In the genomic region with DNA sequence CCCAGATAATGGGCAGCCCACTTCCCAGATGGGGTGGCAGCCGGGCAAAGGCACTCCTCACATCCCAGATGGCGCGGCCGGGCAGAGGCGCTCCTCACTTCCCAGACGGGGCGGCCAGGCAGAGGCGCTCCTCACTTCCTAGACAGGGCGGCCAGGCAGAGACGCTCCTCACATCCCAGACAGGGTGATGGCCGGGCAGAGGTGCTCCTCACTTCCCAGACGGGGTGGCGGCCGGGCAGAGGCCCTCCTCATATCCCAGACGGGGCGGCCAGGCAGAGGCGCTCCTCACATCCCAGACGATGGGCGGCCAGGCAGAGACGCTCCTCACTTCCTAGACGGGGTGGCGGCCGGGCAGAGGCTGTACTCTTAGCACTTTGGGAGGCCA, we compare ENCODE assay signal across 7 cellular contexts. TPM values are rescaled to one million over a fixed set of nuclear protein-coding genes. Genes with fewer than 3 reads are reported as not detected.
DNase-seq lines count a peak whose midpoint lies in the region; ATAC-seq, FAIRE-seq and TF ChIP-seq lines count a peak whose summit lies in the region.
"Not testable (repeated sequence)": the region's sequence is repeated elsewhere in the genome, so short reads cannot be mapped to it uniquely, and the experiment has no call there.

No MANE protein-coding gene starts in this region.

- peak overlapping the region in 2 of 8 donors; percentile 17 to 58 for H3K27ac Mint-ChIP-seq in CD8-positive, alpha-beta memory T cell
- H3K27ac Mint-ChIP-seq in T-helper 1 cell treated with Interleukin-12 subunit alpha and Interleukin-12 subunit beta and Interleukin-4 antibody, amounts not matched to agents 30 μg/mL and 1 μg/mL, for 36 hours: not testable (repeated sequence)
- H3K27ac Mint-ChIP-seq in activated T-cell treated with anti-CD3 and anti-CD28 coated beads, Interleukin-2, amount 50 U/mL, for 24 hours: peak overlapping the region; percentile 100
- H3K27ac Mint-ChIP-seq in MCF 10A (ENCODE audit: low read depth, unreplicated experiment) (peak overlapping the region; percentile 96), natural killer cell (peak overlapping the region; percentile 100)
- peak overlapping the region in 1 of 2 donors; percentile 89 for H3K27ac Mint-ChIP-seq in stimulated activated naive CD8-positive, alpha-beta T cell treated with anti-CD3 and anti-CD28 coated beads, Interleukin-15, amount 100 ng/mL, for 72 hours

- H3K9me3 Mint-ChIP-seq in CD8-positive, alpha-beta memory T cell; T-helper 1 cell treated with Interleukin-12 subunit alpha and Interleukin-12 subunit beta and Interleukin-4 antibody, amounts not matched to agents 30 μg/mL and 1 μg/mL, for 36 hours; activated T-cell treated with anti-CD3 and anti-CD28 coated beads, Interleukin-2, amount 50 U/mL, for 24 hours; MCF 10A (ENCODE audit: unreplicated experiment); natural killer cell; stimulated activated naive CD8-positive, alpha-beta T cell treated with anti-CD3 and anti-CD28 coated beads, Interleukin-15, amount 100 ng/mL, for 72 hours: not testable (repeated sequence)

- H3K27me3 Mint-ChIP-seq in CD8-positive, alpha-beta memory T cell; T-helper 1 cell treated with Interleukin-12 subunit alpha and Interleukin-12 subunit beta and Interleukin-4 antibody, amounts not matched to agents 30 μg/mL and 1 μg/mL, for 36 hours (ENCODE audit: low read depth); activated T-cell treated with anti-CD3 and anti-CD28 coated beads, Interleukin-2, amount 50 U/mL, for 24 hours; MCF 10A (ENCODE audit: insufficient read depth, unreplicated experiment); natural killer cell (ENCODE audit: low read depth in 2 of 2); stimulated activated naive CD8-positive, alpha-beta T cell treated with anti-CD3 and anti-CD28 coated beads, Interleukin-15, amount 100 ng/mL, for 72 hours: not testable (repeated sequence)

- not testable (repeated sequence) for ATAC-seq in natural killer cell; stimulated activated naive CD8-positive, alpha-beta T cell treated with anti-CD3 and anti-CD28 coated beads, Interleukin-15, amount 100 ng/mL, for 72 hours

- intact Hi-C loops in MCF 10A (cut with micrococcal nuclease); kidney (cut with DNase I); natural killer cell (cut with micrococcal nuclease): not testable (repeated sequence)

- H3K4me3 Mint-ChIP-seq in CD8-positive, alpha-beta memory T cell: peak overlapping the region in 5 of 7 donors; percentile 32 to 100 (median 100)
- H3K4me3 Mint-ChIP-seq in T-helper 1 cell treated with Interleukin-12 subunit alpha and Interleukin-12 subunit beta and Interleukin-4 antibody, amounts not matched to agents 30 μg/mL and 1 μg/mL, for 36 hours: peak overlapping the region; percentile 62
- H3K4me3 Mint-ChIP-seq in activated T-cell treated with anti-CD3 and anti-CD28 coated beads, Interleukin-2, amount 50 U/mL, for 24 hours: not testable (repeated sequence)
- H3K4me3 Mint-ChIP-seq in MCF 10A (ENCODE audit: unreplicated experiment): peak overlapping the region; percentile 88
- peak overlapping the region; percentile 98 for H3K4me3 Mint-ChIP-seq in natural killer cell
- peak overlapping the region; percentile 50 to 97 for H3K4me3 Mint-ChIP-seq in stimulated activated naive CD8-positive, alpha-beta T cell treated with anti-CD3 and anti-CD28 coated beads, Interleukin-15, amount 100 ng/mL, for 72 hours

- peaks cover 0 to 62% (median 7%) of the 10 kb centered on the region in 3 donors for H3K36me3 Mint-ChIP-seq in CD8-positive, alpha-beta memory T cell
- peaks cover 38% of the 10 kb centered on the region for H3K36me3 Mint-ChIP-seq in T-helper 1 cell treated with Interleukin-12 subunit alpha and Interleukin-12 subunit beta and Interleukin-4 antibody, amounts not matched to agents 30 μg/mL and 1 μg/mL, for 36 hours (ENCODE audit: low read depth)
- peaks cover 78% of the 10 kb centered on the region for H3K36me3 Mint-ChIP-seq in activated T-cell treated with anti-CD3 and anti-CD28 coated beads, Interleukin-2, amount 50 U/mL, for 24 hours (ENCODE audit: low read depth)
- peaks cover 30% of the 10 kb centered on the region for H3K36me3 Mint-ChIP-seq in MCF 10A (ENCODE audit: insufficient read depth, unreplicated experiment)
- H3K36me3 Mint-ChIP-seq in natural killer cell: not testable (repeated sequence)

- not testable (repeated sequence) for H3K27me3 ChIP-seq in CD8-positive, alpha-beta memory T cell (ENCODE audit: insufficient read depth, low read length, poor library complexity, severe bottlenecking)

- BruUV-seq in MCF 10A (replicated peaks; lab: Mats Ljungman, UMichigan): not testable (repeated sequence)

- H3K36me3 ChIP-seq in CD8-positive, alpha-beta memory T cell (ENCODE audit: insufficient read depth, low read length): not testable (repeated sequence)
- peaks cover 7 to 12% of the 10 kb centered on the region in 2 donors for H3K36me3 ChIP-seq in kidney (ENCODE audit: control insufficient read depth in 1 of 2, insufficient read depth in 2 of 2, low read length in 2 of 2)

- DNase-seq in CD8-positive, alpha-beta memory T cell; activated T-cell treated with anti-CD3 and anti-CD28 coated beads, Interleukin-2, amount 50 U/mL, for 24 hours; MCF 10A (ENCODE audit: unreplicated experiment); natural killer cell; stimulated activated naive CD8-positive, alpha-beta T cell treated with anti-CD3 and anti-CD28 coated beads, Interleukin-15, amount 100 ng/mL, for 72 hours: not testable (repeated sequence)
- DNase-seq in kidney: peak; percentile 71

- not testable (repeated sequence) for H3K9ac ChIP-seq in kidney (ENCODE audit: low read length in 2 of 2)

- POLR2A ChIA-PET in CD8-positive, alpha-beta memory T cell (lab: Charles Lee): not testable (repeated sequence)
- POLR2A ChIA-PET in MCF 10A (lab: Yijun Ruan, JAX): interaction anchor here (5.7 kb wide), 1 partner anchor 11 kb away, joined by 208 read pairs; the partner anchor contains the start of gene BLTP2

- not testable (repeated sequence) for H3K9me3 ChIP-seq in CD8-positive, alpha-beta memory T cell (ENCODE audit: low read length); kidney (ENCODE audit: control insufficient read depth in 1 of 2, low read length in 2 of 2)

- not testable (repeated sequence) for H3K27ac ChIP-seq in CD8-positive, alpha-beta memory T cell (ENCODE audit: low read depth, low read length); kidney (ENCODE audit: low read depth in 2 of 2, low read length in 2 of 2)

- peaks cover 34% of the 10 kb centered on the region for H3K4me1 ChIP-seq in CD8-positive, alpha-beta memory T cell (ENCODE audit: insufficient read depth, low read length)
- peaks cover 8 to 16% of the 10 kb centered on the region in 2 donors for H3K4me1 ChIP-seq in kidney (ENCODE audit: control insufficient read depth in 1 of 2, insufficient read depth in 1 of 2, low read depth in 1 of 2, low read length in 2 of 2)

- not testable (repeated sequence) for H3K4me3 ChIP-seq in CD8-positive, alpha-beta memory T cell (ENCODE audit: low read length); kidney (ENCODE audit: low read length in 2 of 2)

- peaks cover 40 to 64% (median 53%) of the 10 kb centered on the region in 3 donors for H3K4me1 Mint-ChIP-seq in CD8-positive, alpha-beta memory T cell
- H3K4me1 Mint-ChIP-seq in T-helper 1 cell treated with Interleukin-12 subunit alpha and Interleukin-12 subunit beta and Interleukin-4 antibody, amounts not matched to agents 30 μg/mL and 1 μg/mL, for 36 hours (ENCODE audit: low read depth): peaks cover 30% of the 10 kb centered on the region
- peaks cover 48% of the 10 kb centered on the region for H3K4me1 Mint-ChIP-seq in activated T-cell treated with anti-CD3 and anti-CD28 coated beads, Interleukin-2, amount 50 U/mL, for 24 hours (ENCODE audit: low read depth)
- H3K4me1 Mint-ChIP-seq in MCF 10A (ENCODE audit: insufficient read depth, unreplicated experiment) (peaks cover 31% of the 10 kb centered on the region), natural killer cell (peaks cover 41 to 52% of the 10 kb centered on the region in 2 donors)
- H3K4me1 Mint-ChIP-seq in stimulated activated naive CD8-positive, alpha-beta T cell treated with anti-CD3 and anti-CD28 coated beads, Interleukin-15, amount 100 ng/mL, for 72 hours: peaks cover 42% of the 10 kb centered on the region

- not testable (repeated sequence) for FAIRE-seq in kidney (lab: Jason Lieb, UNC)

- CTCF ChIA-PET in CD8-positive, alpha-beta memory T cell (lab: Charles Lee); MCF 10A (lab: Yijun Ruan, JAX): not testable (repeated sequence)

- TF ChIP-seq CTCF in MCF 10A (IDR thresholded peaks at IDR 0.05; ENCODE audit: unreplicated experiment); kidney (IDR thresholded peaks at IDR 0.05; ENCODE audit: borderline replicate concordance, extremely low read depth, insufficient read depth); natural killer cell (IDR thresholded peaks at IDR 0.05): not testable (repeated sequence)

RNA-seq across cellular contexts. Expression of gene SDF2, which starts 2.2 kb away (rescaled TPM):
- total RNA-seq in CD8-positive, alpha-beta memory T cell: 10 to 100 TPM; 51.4 to 55.1 TPM
- polyA plus RNA-seq in CD8-positive, alpha-beta memory T cell: 94.9 TPM
- 31.4 and 31.8 TPM in 2 replicates for total RNA-seq in MCF 10A (2022)
- 54.3 TPM for total RNA-seq in kidney
- 101 TPM for polyA plus RNA-seq in kidney (ENCODE audit: insufficient read depth, low read depth, low replicate concordance)
- 10 to 100 TPM; 53.0 to 65.3 (median 53.7) TPM for total RNA-seq in natural killer cell

RNA-seq across cellular contexts. Expression of gene SUPT6H, which starts 2.5 kb away (rescaled TPM):
- total RNA-seq in CD8-positive, alpha-beta memory T cell: 10 to 100 TPM; 80.0 to 88.4 TPM
- 20.1 TPM for polyA plus RNA-seq in CD8-positive, alpha-beta memory T cell
- 81.7 and 86.4 TPM in 2 replicates for total RNA-seq in MCF 10A (2022)
- total RNA-seq in kidney: 61.5 TPM
- polyA plus RNA-seq in kidney (ENCODE audit: insufficient read depth, low read depth, low replicate concordance): 21.4 TPM
- total RNA-seq in natural killer cell: 100 to 1,000 TPM; 170 to 184 (median 177) TPM

RNA-seq across cellular contexts. Expression of gene BLTP2, which starts 14.5 kb away (rescaled TPM):
- 100 to 1,000 TPM; 176 to 192 TPM for total RNA-seq in CD8-positive, alpha-beta memory T cell
- 44.5 TPM for polyA plus RNA-seq in CD8-positive, alpha-beta memory T cell
- total RNA-seq in MCF 10A (2022) (119 and 126 TPM in 2 replicates), kidney (140 TPM), natural killer cell (100 to 1,000 TPM; 169 to 199 (median 188) TPM)
- 35.1 TPM for polyA plus RNA-seq in kidney (ENCODE audit: insufficient read depth, low read depth, low replicate concordance)

RNA-seq across cellular contexts. Expression of gene RSKR, which starts 45.5 kb away (rescaled TPM):
- total RNA-seq in CD8-positive, alpha-beta memory T cell: 10 to 100 TPM; 18.4 to 19.3 TPM
- polyA plus RNA-seq in CD8-positive, alpha-beta memory T cell: 0.22 TPM
- total RNA-seq in MCF 10A (2022): 19.9 and 24.1 TPM in 2 replicates
- total RNA-seq in kidney: 10.2 TPM
- 4.1 TPM for polyA plus RNA-seq in kidney (ENCODE audit: insufficient read depth, low read depth, low replicate concordance)
- total RNA-seq in natural killer cell: 10 to 100 TPM in 2 of 3 donors, 1 to 10 TPM in 1; 10.0 to 14.6 (median 14.0) TPM

RNA-seq across cellular contexts. Expression of gene PROCA1, which starts 52.2 kb away (rescaled TPM):
- total RNA-seq in CD8-positive, alpha-beta memory T cell: 1 to 10 TPM; 4.7 to 4.9 TPM
- polyA plus RNA-seq in CD8-positive, alpha-beta memory T cell: 1.2 TPM
- total RNA-seq in MCF 10A (2022) (0.86 and 1.1 TPM in 2 replicates), kidney (3.4 TPM), natural killer cell (1 to 10 TPM; 2.3 to 5.8 (median 3.6) TPM)
- 3.5 TPM for polyA plus RNA-seq in kidney (ENCODE audit: insufficient read depth, low read depth, low replicate concordance)
